In genomic region chr7:136033413-136034031, GRCh38 we compare ENCODE assay signal across 1 cellular context.
A peak's percentile ranks its signal among the peaks of the same experiment; 100 is the strongest.
TF ChIP-seq lines count a peak whose summit lies in the region.

No MANE protein-coding gene starts in this region.

TF ChIP-seq in SK-N-SH treated with all-trans-retinoic acid at 6 μM for 48 hours, 23 proteins besides CTCF, POLR2A, EP300 and RAD21 (continued from another document):
- TF ChIP-seq, protein P1, sequence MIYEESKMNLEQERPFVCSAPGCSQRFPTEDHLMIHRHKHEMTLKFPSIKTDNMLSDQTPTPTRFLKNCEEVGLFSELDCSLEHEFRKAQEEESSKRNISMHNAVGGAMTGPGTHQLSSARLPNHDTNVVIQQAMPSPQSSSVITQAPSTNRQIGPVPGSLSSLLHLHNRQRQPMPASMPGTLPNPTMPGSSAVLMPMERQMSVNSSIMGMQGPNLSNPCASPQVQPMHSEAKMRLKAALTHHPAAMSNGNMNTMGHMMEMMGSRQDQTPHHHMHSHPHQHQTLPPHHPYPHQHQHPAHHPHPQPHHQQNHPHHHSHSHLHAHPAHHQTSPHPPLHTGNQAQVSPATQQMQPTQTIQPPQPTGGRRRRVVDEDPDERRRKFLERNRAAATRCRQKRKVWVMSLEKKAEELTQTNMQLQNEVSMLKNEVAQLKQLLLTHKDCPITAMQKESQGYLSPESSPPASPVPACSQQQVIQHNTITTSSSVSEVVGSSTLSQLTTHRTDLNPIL (CRISPR knock-in tag; IDR thresholded peaks at IDR 0.05; ENCODE audit: low read depth): peak; percentile 95
- peak; percentile 82 for TF ChIP-seq GLIS3 (CRISPR knock-in tag; IDR thresholded peaks at IDR 0.05)
- TF ChIP-seq SNAI2 (CRISPR knock-in tag; IDR thresholded peaks at IDR 0.05): peak; percentile 96
- TF ChIP-seq ARNTL (CRISPR knock-in tag; IDR thresholded peaks at IDR 0.05; ENCODE audit: borderline replicate concordance, low read depth): no peak
- TF ChIP-seq ISL1 (CRISPR knock-in tag; IDR thresholded peaks at IDR 0.05): peak; percentile 99
- TF ChIP-seq TOX (CRISPR knock-in tag; IDR thresholded peaks at IDR 0.05; ENCODE audit: borderline replicate concordance): no peak
- TF ChIP-seq ZNF8 (CRISPR knock-in tag; IDR thresholded peaks at IDR 0.05): peak; percentile 68; the same call in 1 of the 2 replicates
